Comparison of ENCODE assay signal across 29 cellular contexts in the genomic region with DNA sequence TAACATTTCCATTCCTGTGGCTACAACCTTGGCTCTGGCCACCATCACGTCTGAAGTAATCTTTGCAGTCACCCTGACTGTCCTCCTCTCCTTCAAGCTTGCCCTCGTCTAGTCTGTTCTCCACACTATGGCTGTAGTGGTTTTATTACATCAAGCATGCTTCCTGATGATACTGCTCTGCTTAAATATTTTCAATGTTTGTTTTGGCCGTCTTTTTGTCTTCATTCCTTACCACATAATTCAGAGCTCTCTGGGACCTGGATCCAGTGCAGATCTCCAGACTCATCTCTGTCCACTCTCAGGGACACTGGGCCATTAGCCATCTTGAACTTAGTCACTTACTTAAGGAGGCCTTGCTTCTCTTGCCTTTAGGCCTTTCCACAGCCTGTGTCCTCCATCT. TPM values are rescaled to one million over a fixed set of nuclear protein-coding genes. Genes with fewer than 3 reads are reported as not detected.
DNase-seq lines count a peak whose midpoint lies in the region; ATAC-seq and TF ChIP-seq lines count a peak whose summit lies in the region.
"Had no signal": no experiment of that assay in that cellular context is flagged by ENCODE, and none has a peak within 500 bp of the region (broad histone marks: within the 10 kb centered on the region; RNA-seq: fewer than 3 reads in every experiment).

No MANE protein-coding gene starts in this region.

- no peaks in the 10 kb centered on the region for H3K36me3 ChIP-seq in right atrium auricular region
- H3K36me3 ChIP-seq in ovary: no peaks in the 10 kb centered on the region
- H3K36me3 ChIP-seq in smooth muscle cell (ENCODE audit: low read depth): no peaks in the 10 kb centered on the region
- H3K36me3 ChIP-seq: BLaER1 treated with 17β-estradiol and CSF1 and Interleukin-3, amounts not matched to agents 10 nM and 100 nM; cardiac muscle cell; lower lobe of right lung; spleen; thoracic aorta had no signal

- H3K79me2 ChIP-seq in smooth muscle cell (ENCODE audit: low read depth): no peaks in the 10 kb centered on the region

- H3K27ac ChIP-seq in right atrium auricular region (no peak overlapping the region), ovary (no peak overlapping the region), smooth muscle cell (ENCODE audit: low read depth) (no peak overlapping the region)
- H3K27ac ChIP-seq: BLaER1 treated with 17β-estradiol and CSF1 and Interleukin-3, amounts not matched to agents 10 nM and 100 nM; cardiac muscle cell; lower lobe of right lung; RWPE1; spleen; thoracic aorta had no signal

- H2AFZ ChIP-seq in smooth muscle cell (ENCODE audit: low read depth): no peak overlapping the region

- WGBS in ovary, 3 donors: 11 to 25% (median 13%) methylated on average over 3 of the region's 3 CpGs
- WGBS in smooth muscle cell (ENCODE audit: low lambda C conversion rate): 78% methylated on average over 3 of the region's 3 CpGs

- in situ Hi-C loops in astrocyte of the spinal cord (cut with HindIII; ENCODE audit: low sequenced_read_pairs): no loop called here

- H3K4me1 ChIP-seq in right atrium auricular region (no peaks in the 10 kb centered on the region), ovary (ENCODE audit: insufficient read depth) (no peaks in the 10 kb centered on the region), smooth muscle cell (ENCODE audit: low read depth) (no peaks in the 10 kb centered on the region)
- H3K4me1 ChIP-seq: BLaER1 treated with 17β-estradiol and CSF1 and Interleukin-3, amounts not matched to agents 10 nM and 100 nM; lower lobe of right lung; spleen had no signal

- DNase-seq in left cardiac atrium: no peak
- no peak for DNase-seq in right atrium auricular region (ENCODE audit: low spot score)
- DNase-seq in astrocyte of the spinal cord (ENCODE audit: low read depth, low spot score): peak; percentile 48
- peak; percentile 56 for DNase-seq in fibroblast of villous mesenchyme (ENCODE audit: low read depth)
- no peak for DNase-seq in ovary
- DNase-seq in NCI-H446 treated with DMSO at 0.1 percent for 48 hours (lab: John Stamatoyannopoulos, UW): no peak
- DNase-seq in smooth muscle cell (lab: John Stamatoyannopoulos, UW; ENCODE audit: unreplicated experiment): no peak
- DNase-seq: 8988T; activated CD4-positive, alpha-beta T cell treated with anti-CD3 and anti-CD28 coated beads, Interleukin-2, amount 50 U/mL, for 1 hour; H9; KBM-7; lower lobe of right lung; NCI-H187; NCI-H2227 treated with DMSO at 0.1 percent for 48 hours; NCI-H748 treated with DMSO at 0.1 percent for 48 hours; spleen; stimulated activated CD4-positive, alpha-beta T cell treated with anti-CD3 and anti-CD28 coated beads, Interleukin-4, amount 100 ng/mL, for 1 hour; stimulated activated naive CD4-positive, alpha-beta T cell had no signal

- no peaks in the 10 kb centered on the region for H3K27me3 ChIP-seq in right atrium auricular region
- H3K27me3 ChIP-seq in ovary: no peaks in the 10 kb centered on the region
- no peaks in the 10 kb centered on the region for H3K27me3 ChIP-seq in smooth muscle cell (ENCODE audit: low read depth)
- H3K27me3 ChIP-seq: BLaER1 treated with 17β-estradiol and CSF1 and Interleukin-3, amounts not matched to agents 10 nM and 100 nM; cardiac muscle cell; spleen had no signal

- intact Hi-C loops in left cardiac atrium (cut with DNase I) (no loop called here), ovary (cut with DNase I) (no loop called here)

- no peak for TF ChIP-seq EP300 in ovary (IDR thresholded peaks at IDR 0.05)

- H3K4me3 ChIP-seq in right atrium auricular region (no peak overlapping the region), astrocyte of the spinal cord (ENCODE audit: low read depth, low read length) (no peak overlapping the region), fibroblast of villous mesenchyme (ENCODE audit: low read depth, low read length) (no peak overlapping the region), ovary (no peak overlapping the region), smooth muscle cell (no peak overlapping the region)
- H3K4me3 ChIP-seq: BLaER1 treated with 17β-estradiol and CSF1 and Interleukin-3, amounts not matched to agents 10 nM and 100 nM; cardiac muscle cell; lower lobe of right lung; spleen; thoracic aorta had no signal

- H4K20me1 ChIP-seq in smooth muscle cell (ENCODE audit: low read depth): no peaks in the 10 kb centered on the region
- H4K20me1 ChIP-seq: BLaER1 treated with 17β-estradiol and CSF1 and Interleukin-3, amounts not matched to agents 10 nM and 100 nM had no signal

- H3K9ac ChIP-seq in smooth muscle cell (ENCODE audit: low read depth): no peak overlapping the region
- H3K9ac ChIP-seq: BLaER1 treated with 17β-estradiol and CSF1 and Interleukin-3, amounts not matched to agents 10 nM and 100 nM had no signal

- TF ChIP-seq POLR2A in ovary (IDR thresholded peaks at IDR 0.05): no peak

- no peak overlapping the region for H3K4me2 ChIP-seq in smooth muscle cell
- H3K4me2 ChIP-seq: BLaER1 treated with 17β-estradiol and CSF1 and Interleukin-3, amounts not matched to agents 10 nM and 100 nM had no signal

- H3F3A ChIP-seq in smooth muscle cell (ENCODE audit: low read depth): no peaks in the 10 kb centered on the region

- H3K9me3 ChIP-seq in right atrium auricular region (no peaks in the 10 kb centered on the region), ovary (no peaks in the 10 kb centered on the region), smooth muscle cell (replicated peaks; ENCODE audit: low read depth) (no peaks in the 10 kb centered on the region)
- H3K9me3 ChIP-seq: BLaER1 treated with 17β-estradiol and CSF1 and Interleukin-3, amounts not matched to agents 10 nM and 100 nM; lower lobe of right lung; thoracic aorta had no signal

- TF ChIP-seq CTCF in right atrium auricular region (IDR thresholded peaks at IDR 0.05) (no peak), astrocyte of the spinal cord (IDR thresholded peaks at IDR 0.05; ENCODE audit: low read depth, low read length) (no peak), fibroblast of villous mesenchyme (IDR thresholded peaks at IDR 0.05; ENCODE audit: insufficient read depth, low read depth, low read length) (no peak), ovary (IDR thresholded peaks at IDR 0.05) (no peak), smooth muscle cell (IDR thresholded peaks at IDR 0.05; ENCODE audit: borderline replicate concordance, insufficient read depth, poor library complexity, severe bottlenecking) (no peak)

- ATAC-seq in left cardiac atrium (peak; percentile 23 to 50), HG03108 (IDR thresholded peaks at IDR 0.05; ENCODE audit: unreplicated experiment) (no peak)
- ATAC-seq: lower lobe of right lung had no signal

RNA-seq across cellular contexts. Expression of a gene that starts 27.7 kb away (rescaled TPM):
- under 1 TPM in 1 of 2 donors, not detected in 1; 0.08 TPM for total RNA-seq in left cardiac atrium
- under 1 TPM in 1 of 2 donors, not detected in 1; 0.04 TPM for total RNA-seq in right atrium auricular region
- total RNA-seq in fibroblast of villous mesenchyme: not detected in 2 replicates
- under 1 TPM in 1 of 7 donors, not detected in 6; 0.08 TPM for total RNA-seq in ovary
- polyA plus RNA-seq in ovary: under 1 TPM in 1 of 2 donors, not detected in 1; 0.02 TPM
- not detected in 2 replicates for total RNA-seq in smooth muscle cell
- not detected in 2 replicates for polyA plus RNA-seq in smooth muscle cell
- total RNA-seq: activated T-helper 2 cell treated with anti-CD3 and anti-CD28 coated beads, Interferon-gamma antibody, Interleukin-2, Interleukin-4, amounts not matched to agents 10 μg/mL and 5 μg/mL and 100 μg/mL, durations not matched to agents 14 hours and 24 hours and 36 hours; cardiac muscle cell; Daoy; H9; HT-29; neural crest cell; progenitor cell of endocrine pancreas; spleen had no signal
- polyA plus RNA-seq: cardiac muscle cell, keratinocyte, spleen had no signal

Comparison
In these comparisons a context has a peak if more than half of its experiments do, and no peak if none do; other contexts are left out.
1. DNase-seq: peak in astrocyte of the spinal cord (single experiment) and fibroblast of villous mesenchyme (single experiment); none in left cardiac atrium (single experiment), right atrium auricular region (single experiment), ovary (0 of 5), NCI-H446 treated with DMSO at 0.1 percent for 48 hours (single experiment) and smooth muscle cell (single experiment).